ENCODE assay signal across 35 cellular contexts in genomic region chr12:7495136-7495535, GRCh38. TPM values are rescaled to one million over a fixed set of nuclear protein-coding genes. Genes with fewer than 3 reads are reported as not detected.
"Had no signal": no experiment of that assay in that cellular context is flagged by ENCODE, and none has a peak within 500 bp of the region (broad histone marks: within the 10 kb centered on the region; RNA-seq: fewer than 3 reads in every experiment).

No MANE protein-coding gene starts in this region.

- H3K4me1 Mint-ChIP-seq: activated B cell treated with CpG ODN at 0.5 μM for 24 hours; activated CD4-positive, alpha-beta memory T cell treated with anti-CD3 and anti-CD28 coated beads, Interleukin-2, amount 10 ng/mL, durations not matched to agents 7 days and 5 days; activated CD8-positive, alpha-beta memory T cell treated with anti-CD3 and anti-CD28 coated beads, Interleukin-2, amount 10 ng/mL, durations not matched to agents 7 days and 5 days; activated naive CD4-positive, alpha-beta T cell treated with anti-CD3 and anti-CD28 coated beads, Interleukin-2, amount 10 ng/mL, durations not matched to agents 7 days and 5 days; activated naive CD4-positive, alpha-beta T cell treated with anti-CD3 and anti-CD28 coated beads, Interleukin-2, amount 50 U/mL, for 24 hours; activated naive CD8-positive, alpha-beta T cell treated with anti-CD3 and anti-CD28 coated beads, Interleukin-2, amount 50 U/mL, for 24 hours; brain; central memory CD8-positive, alpha-beta T cell had no signal

- ATAC-seq: activated CD8-positive, alpha-beta memory T cell treated with anti-CD3 and anti-CD28 coated beads, Interleukin-2, amount 10 ng/mL, durations not matched to agents 7 days and 5 days; activated CD8-positive, alpha-beta T cell treated with anti-CD3 and anti-CD28 coated beads, Interleukin-2, amount 10 ng/mL, durations not matched to agents 7 days and 5 days; activated naive CD8-positive, alpha-beta T cell treated with anti-CD3 and anti-CD28 coated beads, Interleukin-2, amount 50 U/mL, for 24 hours had no signal

- H3K36me3 ChIP-seq: ascending aorta, cardiac muscle cell had no signal

- H3K27ac Mint-ChIP-seq: activated B cell treated with CpG ODN at 0.5 μM for 24 hours; activated CD4-positive, alpha-beta memory T cell treated with anti-CD3 and anti-CD28 coated beads, Interleukin-2, amount 10 ng/mL, durations not matched to agents 7 days and 5 days; activated CD4-positive, alpha-beta T cell treated with anti-CD3 and anti-CD28 coated beads, Interleukin-2, amount 10 ng/mL, durations not matched to agents 24 days and 14 days; activated CD8-positive, alpha-beta memory T cell treated with anti-CD3 and anti-CD28 coated beads, Interleukin-2, amount 10 ng/mL, durations not matched to agents 7 days and 5 days; activated CD8-positive, alpha-beta T cell treated with anti-CD3 and anti-CD28 coated beads, Interleukin-2, amount 10 ng/mL, durations not matched to agents 7 days and 5 days; activated naive CD4-positive, alpha-beta T cell treated with anti-CD3 and anti-CD28 coated beads, Interleukin-2, amount 10 ng/mL, durations not matched to agents 7 days and 5 days; activated naive CD4-positive, alpha-beta T cell treated with anti-CD3 and anti-CD28 coated beads, Interleukin-2, amount 50 U/mL, for 24 hours; activated naive CD8-positive, alpha-beta T cell; activated naive CD8-positive, alpha-beta T cell treated with anti-CD3 and anti-CD28 coated beads, Interleukin-2, amount 10 ng/mL, durations not matched to agents 7 days and 5 days; activated naive CD8-positive, alpha-beta T cell treated with anti-CD3 and anti-CD28 coated beads, Interleukin-2, amount 50 U/mL, for 24 hours; activated T-cell treated with anti-CD3 and anti-CD28 coated beads, Interleukin-2, amount 50 U/mL, for 24 hours; activated T-helper 2 cell treated with anti-CD3 and anti-CD28 coated beads, Interferon-gamma antibody, Interleukin-2, Interleukin-4, amounts not matched to agents 10 μg/mL and 5 μg/mL and 100 μg/mL, durations not matched to agents 14 hours and 24 hours and 36 hours; brain; T-helper 1 cell treated with Interleukin-12 subunit alpha and Interleukin-12 subunit beta and Interleukin-4 antibody, amounts not matched to agents 30 μg/mL and 1 μg/mL, for 36 hours; T-helper 2 cell treated with Interferon-gamma antibody and Interleukin-4, amounts not matched to agents 5 μg/mL and 100 μg/mL, for 36 hours had no signal

- H3K4me3 ChIP-seq: ascending aorta, cardiac muscle cell had no signal

- H3K4me3 Mint-ChIP-seq: activated B cell treated with CpG ODN at 0.5 μM for 24 hours; activated CD4-positive, alpha-beta memory T cell treated with anti-CD3 and anti-CD28 coated beads, Interleukin-2, amount 10 ng/mL, durations not matched to agents 7 days and 5 days; activated CD4-positive, alpha-beta T cell treated with anti-CD3 and anti-CD28 coated beads, Interleukin-2, amount 10 ng/mL, durations not matched to agents 24 days and 14 days; activated CD8-positive, alpha-beta memory T cell treated with anti-CD3 and anti-CD28 coated beads, Interleukin-2, amount 10 ng/mL, durations not matched to agents 7 days and 5 days; activated CD8-positive, alpha-beta T cell treated with anti-CD3 and anti-CD28 coated beads, Interleukin-2, amount 10 ng/mL, durations not matched to agents 7 days and 5 days; activated naive CD4-positive, alpha-beta T cell treated with anti-CD3 and anti-CD28 coated beads, Interleukin-2, amount 10 ng/mL, durations not matched to agents 7 days and 5 days; activated naive CD4-positive, alpha-beta T cell treated with anti-CD3 and anti-CD28 coated beads, Interleukin-2, amount 50 U/mL, for 24 hours; activated naive CD8-positive, alpha-beta T cell; activated naive CD8-positive, alpha-beta T cell treated with anti-CD3 and anti-CD28 coated beads, Interleukin-2, amount 10 ng/mL, durations not matched to agents 7 days and 5 days; activated naive CD8-positive, alpha-beta T cell treated with anti-CD3 and anti-CD28 coated beads, Interleukin-2, amount 50 U/mL, for 24 hours; activated T-cell treated with anti-CD3 and anti-CD28 coated beads, Interleukin-2, amount 50 U/mL, for 24 hours; brain; central memory CD8-positive, alpha-beta T cell; T-helper 1 cell treated with Interleukin-12 subunit alpha and Interleukin-12 subunit beta and Interleukin-4 antibody, amounts not matched to agents 30 μg/mL and 1 μg/mL, for 36 hours; T-helper 2 cell treated with Interferon-gamma antibody and Interleukin-4, amounts not matched to agents 5 μg/mL and 100 μg/mL, for 36 hours had no signal

- H3K36me3 Mint-ChIP-seq: activated CD8-positive, alpha-beta memory T cell treated with anti-CD3 and anti-CD28 coated beads, Interleukin-2, amount 10 ng/mL, durations not matched to agents 7 days and 5 days; activated naive CD4-positive, alpha-beta T cell treated with anti-CD3 and anti-CD28 coated beads, Interleukin-2, amount 10 ng/mL, durations not matched to agents 7 days and 5 days; activated naive CD4-positive, alpha-beta T cell treated with anti-CD3 and anti-CD28 coated beads, Interleukin-2, amount 50 U/mL, for 24 hours; activated naive CD8-positive, alpha-beta T cell; activated naive CD8-positive, alpha-beta T cell treated with anti-CD3 and anti-CD28 coated beads, Interleukin-2, amount 10 ng/mL, durations not matched to agents 7 days and 5 days; brain had no signal

- H3K27me3 ChIP-seq: ascending aorta, cardiac muscle cell had no signal

- DNase-seq: activated B cell treated with CpG ODN at 0.5 μM for 24 hours; activated CD4-positive, alpha-beta memory T cell treated with anti-CD3 and anti-CD28 coated beads, Interleukin-2, amount 10 ng/mL, durations not matched to agents 7 days and 5 days; activated CD4-positive, alpha-beta T cell treated with anti-CD3 and anti-CD28 coated beads for 4 hours; activated CD4-positive, alpha-beta T cell treated with anti-CD3 and anti-CD28 coated beads, Interleukin-2, amount 10 ng/mL, durations not matched to agents 24 days and 14 days; activated CD4-positive, alpha-beta T cell treated with anti-CD3 and anti-CD28 coated beads, Interleukin-2, amount 50 U/mL, for 48 hours; activated CD4-positive, CD25-positive, alpha-beta regulatory T cell treated with anti-CD3 and anti-CD28 coated beads, Interleukin-2, amount 50 U/mL, for 72 hours; activated CD8-positive, alpha-beta memory T cell treated with anti-CD3 and anti-CD28 coated beads for 24 hours; activated CD8-positive, alpha-beta memory T cell treated with anti-CD3 and anti-CD28 coated beads, Interleukin-2, amount 10 ng/mL, durations not matched to agents 7 days and 5 days; activated CD8-positive, alpha-beta memory T cell treated with anti-CD3 and anti-CD28 coated beads, Interleukin-2, amount 50 U/mL, for 48 hours; activated CD8-positive, alpha-beta T cell treated with anti-CD3 and anti-CD28 coated beads, Interleukin-2, amount 10 ng/mL, durations not matched to agents 7 days and 5 days; activated effector memory CD4-positive, alpha-beta T cell treated with Interleukin-2 at 50 U/mL for 16 hours; activated gamma-delta T cell; activated naive CD4-positive, alpha-beta T cell treated with anti-CD3 and anti-CD28 coated beads, Interleukin-2, amount 10 ng/mL, durations not matched to agents 7 days and 5 days; activated naive CD4-positive, alpha-beta T cell treated with Interleukin-2 at 50 U/mL for 16 hours; activated naive CD8-positive, alpha-beta T cell treated with anti-CD3 and anti-CD28 coated beads, Interleukin-2, amount 10 ng/mL, durations not matched to agents 7 days and 5 days; activated naive CD8-positive, alpha-beta T cell treated with anti-CD3 and anti-CD28 coated beads, Interleukin-2, amount 50 U/mL, for 24 hours; activated T-cell treated with anti-CD3 and anti-CD28 coated beads, Interleukin-2, amount 50 U/mL, for 24 hours; activated T-cell treated with anti-CD3 and anti-CD28 coated beads, Interleukin-2, amount 50 U/mL, for 48 hours; amygdala; anterior cingulate cortex; caudate nucleus; T-helper 1 cell; T-helper 2 cell; T-helper 9 cell had no signal

- H3K9me3 Mint-ChIP-seq: activated CD4-positive, alpha-beta memory T cell treated with anti-CD3 and anti-CD28 coated beads, Interleukin-2, amount 10 ng/mL, durations not matched to agents 7 days and 5 days; activated CD4-positive, alpha-beta T cell treated with anti-CD3 and anti-CD28 coated beads, Interleukin-2, amount 10 ng/mL, durations not matched to agents 24 days and 14 days; activated naive CD4-positive, alpha-beta T cell treated with anti-CD3 and anti-CD28 coated beads, Interleukin-2, amount 10 ng/mL, durations not matched to agents 7 days and 5 days; activated naive CD4-positive, alpha-beta T cell treated with anti-CD3 and anti-CD28 coated beads, Interleukin-2, amount 50 U/mL, for 24 hours; activated naive CD8-positive, alpha-beta T cell treated with anti-CD3 and anti-CD28 coated beads, Interleukin-2, amount 10 ng/mL, durations not matched to agents 7 days and 5 days; activated naive CD8-positive, alpha-beta T cell treated with anti-CD3 and anti-CD28 coated beads, Interleukin-2, amount 50 U/mL, for 24 hours; activated T-cell treated with anti-CD3 and anti-CD28 coated beads, Interleukin-2, amount 50 U/mL, for 24 hours; activated T-helper 2 cell treated with anti-CD3 and anti-CD28 coated beads, Interferon-gamma antibody, Interleukin-2, Interleukin-4, amounts not matched to agents 10 μg/mL and 5 μg/mL and 100 μg/mL, durations not matched to agents 14 hours and 24 hours and 36 hours; central memory CD8-positive, alpha-beta T cell; T-helper 1 cell treated with Interleukin-12 subunit alpha and Interleukin-12 subunit beta and Interleukin-4 antibody, amounts not matched to agents 30 μg/mL and 1 μg/mL, for 36 hours; T-helper 2 cell treated with Interferon-gamma antibody and Interleukin-4, amounts not matched to agents 5 μg/mL and 100 μg/mL, for 36 hours had no signal

- H3K9me3 ChIP-seq: ascending aorta had no signal

- H3K27ac ChIP-seq: ascending aorta, cardiac muscle cell, VCaP had no signal

- H3K27me3 Mint-ChIP-seq: brain had no signal

- H3K4me1 ChIP-seq: ascending aorta had no signal

RNA-seq across cellular contexts. Expression of gene CD163, which starts 8.4 kb away (rescaled TPM):
- total RNA-seq: activated CD4-positive, alpha-beta memory T cell treated with anti-CD3 and anti-CD28 coated beads, Interleukin-2, amount 10 ng/mL, durations not matched to agents 7 days and 5 days; activated CD4-positive, alpha-beta T cell treated with anti-CD3 and anti-CD28 coated beads, Interleukin-2, amount 10 ng/mL, durations not matched to agents 24 days and 14 days; activated CD8-positive, alpha-beta memory T cell treated with anti-CD3 and anti-CD28 coated beads, Interleukin-2, amount 10 ng/mL, durations not matched to agents 7 days and 5 days; activated CD8-positive, alpha-beta T cell treated with anti-CD3 and anti-CD28 coated beads, Interleukin-2, amount 10 ng/mL, durations not matched to agents 7 days and 5 days; activated T-helper 2 cell treated with anti-CD3 and anti-CD28 coated beads, Interferon-gamma antibody, Interleukin-2, Interleukin-4, amounts not matched to agents 10 μg/mL and 5 μg/mL and 100 μg/mL, durations not matched to agents 14 hours and 24 hours and 36 hours; bronchial epithelial cell had no signal
- polyA plus RNA-seq: cardiac muscle cell had no signal

RNA-seq across cellular contexts. Expression of gene CD163L1, which starts 51.2 kb away (rescaled TPM):
- total RNA-seq: activated CD4-positive, alpha-beta memory T cell treated with anti-CD3 and anti-CD28 coated beads, Interleukin-2, amount 10 ng/mL, durations not matched to agents 7 days and 5 days; activated CD4-positive, alpha-beta T cell treated with anti-CD3 and anti-CD28 coated beads, Interleukin-2, amount 10 ng/mL, durations not matched to agents 24 days and 14 days; activated CD8-positive, alpha-beta memory T cell treated with anti-CD3 and anti-CD28 coated beads, Interleukin-2, amount 10 ng/mL, durations not matched to agents 7 days and 5 days; activated CD8-positive, alpha-beta T cell treated with anti-CD3 and anti-CD28 coated beads, Interleukin-2, amount 10 ng/mL, durations not matched to agents 7 days and 5 days; activated T-helper 2 cell treated with anti-CD3 and anti-CD28 coated beads, Interferon-gamma antibody, Interleukin-2, Interleukin-4, amounts not matched to agents 10 μg/mL and 5 μg/mL and 100 μg/mL, durations not matched to agents 14 hours and 24 hours and 36 hours; ascending aorta; bronchial epithelial cell had no signal
- polyA plus RNA-seq: cardiac muscle cell had no signal
